1 cellular context compared by ENCODE assay signal in the genomic region with DNA sequence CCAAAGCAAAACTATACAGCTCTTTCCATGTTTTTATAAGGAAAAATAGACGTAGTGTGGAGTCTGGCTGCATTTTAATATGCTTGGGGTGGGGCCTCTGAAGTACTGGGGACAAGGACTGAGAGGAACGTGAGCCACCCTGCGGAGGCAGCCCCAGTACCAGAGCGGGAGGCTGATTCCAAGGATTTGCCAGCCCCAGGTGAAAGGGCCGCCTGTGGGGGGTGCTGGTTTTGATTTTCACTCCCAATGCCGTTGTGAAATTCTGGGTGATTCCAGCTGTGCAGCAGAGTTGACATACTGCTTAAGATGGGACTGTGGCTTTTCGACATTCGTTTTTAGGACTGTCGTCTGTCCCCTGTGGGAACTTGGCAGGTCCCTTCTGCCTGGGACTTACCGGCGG.
TF ChIP-seq lines count a peak whose summit lies in the region.

No MANE protein-coding gene starts in this region.

TF ChIP-seq in H1, 55 proteins besides CTCF, POLR2A, EP300 and RAD21 (continued from another document):
- TF ChIP-seq TEAD4 (IDR thresholded peaks at IDR 0.05; ENCODE audit: low read depth, low read length) = no peak
